Comparison of ENCODE assay signal across 2 cellular contexts in genomic region chr19:1111641-1112253, GRCh38.
TF ChIP-seq lines count a peak whose summit lies in the region.

No MANE protein-coding gene starts in this region.

TF ChIP-seq in A549, 52 proteins besides CTCF, POLR2A, EP300 and RAD21:
- TF ChIP-seq NPAS2 (CRISPR knock-in tag; IDR thresholded peaks at IDR 0.05; ENCODE audit: borderline replicate concordance) (no peak), HOXB5 (CRISPR knock-in tag; IDR thresholded peaks at IDR 0.05) (no peak), MAFK (IDR thresholded peaks at IDR 0.05; ENCODE audit: partially characterized antibody) (no peak), MYC (IDR thresholded peaks at IDR 0.05; ENCODE audit: borderline replicate concordance, low read length) (no peak), RARB (CRISPR knock-in tag; IDR thresholded peaks at IDR 0.05) (no peak), HOXB13 (CRISPR knock-in tag; IDR thresholded peaks at IDR 0.05; ENCODE audit: low read depth) (no peak), NR3C1 (IDR thresholded peaks at IDR 0.05) (no peak), ZFP36 (IDR thresholded peaks at IDR 0.05; ENCODE audit: borderline replicate concordance, partially characterized antibody) (no peak)
- TF ChIP-seq, protein P1, sequence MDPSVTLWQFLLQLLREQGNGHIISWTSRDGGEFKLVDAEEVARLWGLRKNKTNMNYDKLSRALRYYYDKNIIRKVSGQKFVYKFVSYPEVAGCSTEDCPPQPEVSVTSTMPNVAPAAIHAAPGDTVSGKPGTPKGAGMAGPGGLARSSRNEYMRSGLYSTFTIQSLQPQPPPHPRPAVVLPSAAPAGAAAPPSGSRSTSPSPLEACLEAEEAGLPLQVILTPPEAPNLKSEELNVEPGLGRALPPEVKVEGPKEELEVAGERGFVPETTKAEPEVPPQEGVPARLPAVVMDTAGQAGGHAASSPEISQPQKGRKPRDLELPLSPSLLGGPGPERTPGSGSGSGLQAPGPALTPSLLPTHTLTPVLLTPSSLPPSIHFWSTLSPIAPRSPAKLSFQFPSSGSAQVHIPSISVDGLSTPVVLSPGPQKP (IDR thresholded peaks at IDR 0.05; ENCODE audit: low read depth, low read length), result no peak

TF ChIP-seq in SK-N-SH, 30 proteins besides CTCF, POLR2A, EP300 and RAD21:
- no peak for TF ChIP-seq MEF2A (IDR thresholded peaks at IDR 0.05; ENCODE audit: borderline replicate concordance, low read depth)
- TF ChIP-seq MXI1 (IDR thresholded peaks at IDR 0.05; ENCODE audit: low read depth, low read length), result no peak
- TF ChIP-seq RFX5 (IDR thresholded peaks at IDR 0.05; ENCODE audit: low read length), result no peak
- no peak for TF ChIP-seq CHD2 (IDR thresholded peaks at IDR 0.05; ENCODE audit: low read length, partially characterized antibody)
- TF ChIP-seq YY1 (IDR thresholded peaks at IDR 0.05; ENCODE audit: low read depth), result no peak
- TF ChIP-seq, protein P2, sequence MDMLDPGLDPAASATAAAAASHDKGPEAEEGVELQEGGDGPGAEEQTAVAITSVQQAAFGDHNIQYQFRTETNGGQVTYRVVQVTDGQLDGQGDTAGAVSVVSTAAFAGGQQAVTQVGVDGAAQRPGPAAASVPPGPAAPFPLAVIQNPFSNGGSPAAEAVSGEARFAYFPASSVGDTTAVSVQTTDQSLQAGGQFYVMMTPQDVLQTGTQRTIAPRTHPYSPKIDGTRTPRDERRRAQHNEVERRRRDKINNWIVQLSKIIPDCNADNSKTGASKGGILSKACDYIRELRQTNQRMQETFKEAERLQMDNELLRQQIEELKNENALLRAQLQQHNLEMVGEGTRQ (IDR thresholded peaks at IDR 0.05; ENCODE audit: borderline replicate concordance, low read depth, low read length), result no peak
- TF ChIP-seq ELF1 (IDR thresholded peaks at IDR 0.05), result no peak
- TF ChIP-seq FOXM1 (IDR thresholded peaks at IDR 0.05; ENCODE audit: low read depth), result no peak
